In genomic region chr12:113196996-113197395, GRCh38 we compare ENCODE assay signal across 8 cellular contexts. TPM values are rescaled to one million over a fixed set of nuclear protein-coding genes. Genes with fewer than 3 reads are reported as not detected.
A peak's percentile ranks its signal among the peaks of the same experiment; 100 is the strongest.
DNase-seq lines count a peak whose midpoint lies in the region; ATAC-seq and TF ChIP-seq lines count a peak whose summit lies in the region.

No MANE protein-coding gene starts in this region.

- no peaks in the 10 kb centered on the region for H3K9me3 ChIP-seq in thyroid gland

- DNase-seq in BJ (ENCODE audit: low read depth), result no peak
- peak; percentile 84 for DNase-seq in NCI-H82 (lab: John Stamatoyannopoulos, UW)
- DNase-seq in activated CD8-positive, alpha-beta T cell treated with anti-CD3 and anti-CD28 coated beads, Interleukin-2, amount 10 ng/mL, durations not matched to agents 7 days and 5 days, result peak; percentile 79
- DNase-seq in endothelial cell (ENCODE audit: low spot score), result peak; percentile 68
- DNase-seq in midbrain (lab: John Stamatoyannopoulos, UW), result peak; percentile 67
- peak; percentile 74 to 77 for DNase-seq in thyroid gland

- peaks cover 9% of the 10 kb centered on the region for H3K36me3 Mint-ChIP-seq in activated CD8-positive, alpha-beta T cell treated with anti-CD3 and anti-CD28 coated beads, Interleukin-2, amount 10 ng/mL, durations not matched to agents 7 days and 5 days (ENCODE audit: low read depth)
- H3K36me3 Mint-ChIP-seq in endothelial cell (ENCODE audit: low read depth, unreplicated experiment), result no peaks in the 10 kb centered on the region

- intact Hi-C loops in thyroid gland (cut with DNase I), result loop anchor here (10.0 kb wide), 2 partner anchors 138 to 228 kb away; partner anchors contain the start of genes SDSL and SLC8B1

- H3K9me3 Mint-ChIP-seq in activated CD8-positive, alpha-beta T cell treated with anti-CD3 and anti-CD28 coated beads, Interleukin-2, amount 10 ng/mL, durations not matched to agents 7 days and 5 days (ENCODE audit: insufficient read depth), result no peaks in the 10 kb centered on the region
- H3K9me3 Mint-ChIP-seq in endothelial cell (ENCODE audit: unreplicated experiment), result no peaks in the 10 kb centered on the region

- H3K4me1 Mint-ChIP-seq in activated CD8-positive, alpha-beta T cell treated with anti-CD3 and anti-CD28 coated beads, Interleukin-2, amount 10 ng/mL, durations not matched to agents 7 days and 5 days (ENCODE audit: low read depth), result peaks cover 10% of the 10 kb centered on the region
- peaks cover 11% of the 10 kb centered on the region for H3K4me1 Mint-ChIP-seq in endothelial cell (ENCODE audit: unreplicated experiment)

- no peaks in the 10 kb centered on the region for H3K27me3 Mint-ChIP-seq in activated CD8-positive, alpha-beta T cell treated with anti-CD3 and anti-CD28 coated beads, Interleukin-2, amount 10 ng/mL, durations not matched to agents 7 days and 5 days (ENCODE audit: low read depth)
- H3K27me3 Mint-ChIP-seq in endothelial cell (ENCODE audit: unreplicated experiment), result peaks cover 4% of the 10 kb centered on the region

- no peak overlapping the region for H3K27ac Mint-ChIP-seq in activated CD8-positive, alpha-beta T cell treated with anti-CD3 and anti-CD28 coated beads, Interleukin-2, amount 10 ng/mL, durations not matched to agents 7 days and 5 days
- no peak overlapping the region for H3K27ac Mint-ChIP-seq in endothelial cell (ENCODE audit: unreplicated experiment)

- peak; percentile 84 for TF ChIP-seq CTCF in BJ (IDR thresholded peaks at IDR 0.05; ENCODE audit: insufficient read depth, low read depth, low read length)
- peak; percentile 29 for TF ChIP-seq CTCF in endothelial cell (IDR thresholded peaks at IDR 0.05; ENCODE audit: unreplicated experiment)
- peak in 5 of 6 experiments; percentile 41 to 73 (median 61) for TF ChIP-seq CTCF in thyroid gland (IDR thresholded peaks at IDR 0.05)

- H3K4me3 ChIP-seq in BJ (ENCODE audit: low read depth, low read length), result no peak overlapping the region
- H3K4me3 ChIP-seq in thyroid gland (replicated peaks in 1 of 3), result no peak overlapping the region

- H3K4me3 Mint-ChIP-seq in activated CD8-positive, alpha-beta T cell treated with anti-CD3 and anti-CD28 coated beads, Interleukin-2, amount 10 ng/mL, durations not matched to agents 7 days and 5 days, result no peak overlapping the region
- H3K4me3 Mint-ChIP-seq in endothelial cell (ENCODE audit: unreplicated experiment), result no peak overlapping the region

- H3K36me3 ChIP-seq in BJ (ENCODE audit: control insufficient read depth, insufficient read depth, low read length), result no peaks in the 10 kb centered on the region; the same call in 1 of the 2 replicates
- peaks cover 0 to 2% of the 10 kb centered on the region in 2 donors for H3K36me3 ChIP-seq in thyroid gland

- 12 to 20% methylated on average over 4 of the region's 4 CpGs for WGBS in thyroid gland, 2 donors

- peaks cover 0 to 13% of the 10 kb centered on the region in 2 donors for H3K4me1 ChIP-seq in thyroid gland

- ATAC-seq in GM19025 (IDR thresholded peaks at IDR 0.05; ENCODE audit: low read depth, unreplicated experiment), result peak; percentile 70
- peak; percentile 48 for ATAC-seq in HG03469 (IDR thresholded peaks at IDR 0.05; ENCODE audit: unreplicated experiment)
- peak; percentile 97 for ATAC-seq in activated CD8-positive, alpha-beta T cell treated with anti-CD3 and anti-CD28 coated beads, Interleukin-2, amount 10 ng/mL, durations not matched to agents 7 days and 5 days

- CTCF ChIA-PET in BJ (lab: Yijun Ruan, JAX), result interaction anchor here (0.5 to 0.9 kb wide), 3 partner anchors 35 to 228 kb away, joined by 3 to 4 read pairs (median 3); no protein-coding TSS in a partner anchor
- CTCF ChIA-PET in activated CD8-positive, alpha-beta T cell treated with anti-CD3 and anti-CD28 coated beads, Interleukin-2, amount 10 ng/mL, durations not matched to agents 7 days and 5 days (lab: Charles Lee), result interaction anchor here (0.6 to 4.2 kb wide), 5 partner anchors 10 to 271 kb away, joined by 3 to 15 read pairs (median 4); no protein-coding TSS in a partner anchor

- H3K27me3 ChIP-seq in BJ (ENCODE audit: control insufficient read depth, insufficient read depth, low read length) (no peaks in the 10 kb centered on the region), thyroid gland (no peaks in the 10 kb centered on the region)

- no peak overlapping the region for H3K27ac ChIP-seq in thyroid gland

- POLR2A ChIA-PET in BJ (lab: Charles Lee), result no interaction called here
- POLR2A ChIA-PET in activated CD8-positive, alpha-beta T cell treated with anti-CD3 and anti-CD28 coated beads, Interleukin-2, amount 10 ng/mL, durations not matched to agents 7 days and 5 days (lab: Charles Lee), result interaction anchor here (1.2 kb wide), 1 partner anchor 11 kb away, joined by 3 read pairs; no protein-coding TSS in a partner anchor

- no peak for TF ChIP-seq POLR2A in thyroid gland (IDR thresholded peaks at IDR 0.05)

RNA-seq across cellular contexts. Expression of gene RITA1, which starts 11.5 kb away (rescaled TPM):
- polyA plus RNA-seq in BJ (2011; rRNA removed), result 13.2 and 19.4 TPM in 2 replicates
- 5.8 and 9.7 TPM in 2 replicates for polyA minus RNA-seq in BJ (2011; rRNA and poly(A)+ RNA removed)
- 10 to 100 TPM; 21.0 to 22.6 TPM for total RNA-seq in activated CD8-positive, alpha-beta T cell treated with anti-CD3 and anti-CD28 coated beads, Interleukin-2, amount 10 ng/mL, durations not matched to agents 7 days and 5 days
- total RNA-seq in endothelial cell (ENCODE audit: unreplicated experiment), result 11.7 TPM
- total RNA-seq in thyroid gland, result 10 to 100 TPM; 26.6 to 39.6 (median 32.8) TPM

RNA-seq across cellular contexts. Expression of gene DDX54, which starts 11.7 kb away (rescaled TPM):
- 36.2 and 54.7 TPM in 2 replicates for polyA plus RNA-seq in BJ (2011; rRNA removed)
- polyA minus RNA-seq in BJ (2011; rRNA and poly(A)+ RNA removed), result 24.3 and 36.4 TPM in 2 replicates
- total RNA-seq in activated CD8-positive, alpha-beta T cell treated with anti-CD3 and anti-CD28 coated beads, Interleukin-2, amount 10 ng/mL, durations not matched to agents 7 days and 5 days, result 10 to 100 TPM; 79.4 to 82.0 TPM
- total RNA-seq in endothelial cell (ENCODE audit: unreplicated experiment), result 47.5 TPM
- total RNA-seq in thyroid gland, result 10 to 100 TPM; 59.9 to 79.3 (median 68.8) TPM

RNA-seq across cellular contexts. Expression of gene TPCN1, which starts 24.3 kb away (rescaled TPM):
- polyA plus RNA-seq in BJ (2011; rRNA removed), result 17.4 and 31.9 TPM in 2 replicates
- polyA minus RNA-seq in BJ (2011; rRNA and poly(A)+ RNA removed), result 20.1 and 27.4 TPM in 2 replicates
- 10 to 100 TPM; 13.7 to 16.1 TPM for total RNA-seq in activated CD8-positive, alpha-beta T cell treated with anti-CD3 and anti-CD28 coated beads, Interleukin-2, amount 10 ng/mL, durations not matched to agents 7 days and 5 days
- total RNA-seq in endothelial cell (ENCODE audit: unreplicated experiment) (8.4 TPM), thyroid gland (100 to 1,000 TPM in 2 of 4 donors, 10 to 100 TPM in 2; 58.3 to 135 (median 109) TPM)

RNA-seq across cellular contexts. Expression of gene CFAP73, which starts 47.5 kb away (rescaled TPM):
- not detected in 2 replicates for polyA plus RNA-seq in BJ (2011; rRNA removed)
- not detected in 2 replicates for polyA minus RNA-seq in BJ (2011; rRNA and poly(A)+ RNA removed)
- under 1 TPM; 0.23 to 0.34 TPM for total RNA-seq in activated CD8-positive, alpha-beta T cell treated with anti-CD3 and anti-CD28 coated beads, Interleukin-2, amount 10 ng/mL, durations not matched to agents 7 days and 5 days
- total RNA-seq in endothelial cell (ENCODE audit: unreplicated experiment) (not detected), thyroid gland (under 1 TPM in 1 of 4 donors, not detected in 3; 0.56 TPM)

Comparison
In these comparisons a context has a peak if more than half of its experiments do, and no peak if none do; other contexts are left out.
1. CTCF ChIP-seq: peak in every context shown above with its lines; median percentile 84 in BJ; 61 in thyroid gland; 29 in endothelial cell.